ENCODE assay signal across 8 cellular contexts in genomic region chr1:26833432-26834405, GRCh38. TPM values are rescaled to one million over a fixed set of nuclear protein-coding genes. Genes with fewer than 3 reads are reported as not detected.
DNase-seq lines count a peak whose midpoint lies in the region; ATAC-seq and TF ChIP-seq lines count a peak whose summit lies in the region.

No MANE protein-coding gene starts in this region.

- no peaks in the 10 kb centered on the region for H4K20me1 ChIP-seq in Karpas-422 (ENCODE audit: insufficient read depth, low read depth, low read length)

- peak; percentile 82 for ATAC-seq in GM21381 (IDR thresholded peaks at IDR 0.05; ENCODE audit: unreplicated experiment)
- ATAC-seq in mucosa of descending colon: peak; percentile 88

- H3K27me3 ChIP-seq in Karpas-422 (ENCODE audit: low read length) (no peaks in the 10 kb centered on the region), thymus (ENCODE audit: control insufficient read depth, insufficient read depth) (no peaks in the 10 kb centered on the region)

- 33% methylated on average over 23 of the region's 23 CpGs for WGBS in thymus

- H3K9me3 ChIP-seq in Karpas-422 (ENCODE audit: low read length): no peaks in the 10 kb centered on the region
- H3K9me3 ChIP-seq in mucosa of descending colon: no peaks in the 10 kb centered on the region
- H3K9me3 ChIP-seq in thymus (ENCODE audit: control insufficient read depth): no peaks in the 10 kb centered on the region

- H3K4me1 ChIP-seq in Karpas-422 (ENCODE audit: low read length): peaks cover 21% of the 10 kb centered on the region
- peaks cover 3% of the 10 kb centered on the region for H3K4me1 ChIP-seq in mucosa of descending colon (ENCODE audit: low read depth)
- H3K4me1 ChIP-seq in thymus (ENCODE audit: control insufficient read depth, insufficient read depth, low read length): peaks cover 9% of the 10 kb centered on the region

- no peak overlapping the region for H2AFZ ChIP-seq in Karpas-422 (ENCODE audit: low read length)

- intact Hi-C loops in mucosa of descending colon (cut with DNase I, micrococcal nuclease): no loop called here

- H3K36me3 ChIP-seq in Karpas-422 (ENCODE audit: insufficient read depth, low read length) (peaks cover 35% of the 10 kb centered on the region), mucosa of descending colon (ENCODE audit: low read depth) (no peaks in the 10 kb centered on the region), thymus (ENCODE audit: control insufficient read depth, insufficient read depth) (peaks cover 16% of the 10 kb centered on the region)

- no peak overlapping the region for H3K4me2 ChIP-seq in Karpas-422 (ENCODE audit: low read depth, low read length, poor library complexity, severe bottlenecking)

- DNase-seq in D341Med (ENCODE audit: low spot score) (peak; percentile 64), Karpas-422 (peak; percentile 64), activated T-cell treated with anti-CD3 and anti-CD28 coated beads for 48 hours (ENCODE audit: low read depth) (peak; percentile 71), mucosa of descending colon (peak; percentile 65 to 88 (median 70)), NCI-H446 treated with DMSO at 0.1 percent for 48 hours (lab: John Stamatoyannopoulos, UW) (no peak), NOMO-1 (lab: John Stamatoyannopoulos, UW; ENCODE audit: unreplicated experiment in 2 of 2) (no peak)

- H3K9ac ChIP-seq in Karpas-422 (ENCODE audit: low read length): no peak overlapping the region

- no peak for TF ChIP-seq CTCF in mucosa of descending colon (IDR thresholded peaks at IDR 0.05)

- no peaks in the 10 kb centered on the region for H3K9me2 ChIP-seq in Karpas-422 (replicated peaks; ENCODE audit: insufficient read depth, low read length)

- H3K27ac ChIP-seq in Karpas-422 (ENCODE audit: low read length): 0 out of 2 replicates have a peak overlapping the region, but pooled peaks have one; percentile 9
- H3K27ac ChIP-seq in thymus (ENCODE audit: low read depth): peak overlapping the region; percentile 90

- H3K4me3 ChIP-seq in Karpas-422 (ENCODE audit: low read length) (no peak overlapping the region), mucosa of descending colon (no peak overlapping the region), thymus (ENCODE audit: low read length) (no peak overlapping the region)

- H3K79me2 ChIP-seq in Karpas-422 (ENCODE audit: low read length): peaks cover 32% of the 10 kb centered on the region

RNA-seq across cellular contexts. Expression of gene ZDHHC18, which starts 7.2 kb away (rescaled TPM):
- total RNA-seq in Karpas-422 (2014; rRNA removed; shearing (Covaris generic); ENCODE audit: low replicate concordance): 25.1 and 31.0 TPM in 2 replicates
- 10 to 100 TPM; 22.8 to 30.5 (median 26.9) TPM for total RNA-seq in mucosa of descending colon
- 9.1 TPM for polyA plus RNA-seq in thymus

RNA-seq across cellular contexts. Expression of gene SFN, which starts 29.2 kb away (rescaled TPM):
- 0.47 and 1.0 TPM in 2 replicates for total RNA-seq in Karpas-422 (2014; rRNA removed; shearing (Covaris generic); ENCODE audit: low replicate concordance)
- total RNA-seq in mucosa of descending colon: 100 to 1,000 TPM; 124 to 282 (median 191) TPM
- polyA plus RNA-seq in thymus: 191 TPM

RNA-seq across cellular contexts. Expression of gene PIGV, which starts 46.0 kb away (rescaled TPM):
- 5.8 and 15.7 TPM in 2 replicates for total RNA-seq in Karpas-422 (2014; rRNA removed; shearing (Covaris generic); ENCODE audit: low replicate concordance)
- total RNA-seq in mucosa of descending colon: 10 to 100 TPM; 16.5 to 22.3 (median 17.5) TPM
- polyA plus RNA-seq in thymus: 10.6 TPM

RNA-seq across cellular contexts. Expression of gene GPN2, which starts 56.4 kb away (rescaled TPM):
- 32.6 and 33.3 TPM in 2 replicates for total RNA-seq in Karpas-422 (2014; rRNA removed; shearing (Covaris generic); ENCODE audit: low replicate concordance)
- total RNA-seq in mucosa of descending colon: 10 to 100 TPM; 25.4 to 37.2 (median 27.0) TPM
- 17.9 TPM for polyA plus RNA-seq in thymus

Comparison
In these comparisons a context has a peak if more than half of its experiments do, and no peak if none do; other contexts are left out.
1. DNase-seq: peak in D341Med (single experiment), Karpas-422 (single experiment), activated T-cell treated with anti-CD3 and anti-CD28 coated beads for 48 hours (single experiment) and mucosa of descending colon (3 of 3); none in NCI-H446 treated with DMSO at 0.1 percent for 48 hours (single experiment) and NOMO-1 (0 of 2).
2. RNA of gene SFN, which starts 29.2 kb away (total RNA-seq): 124 to 282 TPM in mucosa of descending colon; 0.47 to 1.0 TPM in Karpas-422; every median in the first group is over 10 times any median in the second.